In genomic region chr3:64023861-64024223, GRCh38 we compare ENCODE assay signal across 8 cellular contexts. TPM values are rescaled to one million over a fixed set of nuclear protein-coding genes. Genes with fewer than 3 reads are reported as not detected.
DNase-seq lines count a peak whose midpoint lies in the region; ATAC-seq and TF ChIP-seq lines count a peak whose summit lies in the region.

No MANE protein-coding gene starts in this region.

- H3K27me3 ChIP-seq in SU-DHL-6 (ENCODE audit: low read length): no peaks in the 10 kb centered on the region
- peaks cover 4% of the 10 kb centered on the region for H3K27me3 ChIP-seq in suprapubic skin

- peak overlapping the region; percentile 79 for H3K4me3 Mint-ChIP-seq in activated CD4-positive, alpha-beta T cell treated with anti-CD3 and anti-CD28 coated beads, Interleukin-2, amount 10 ng/mL, durations not matched to agents 24 days and 14 days

- no peak for ATAC-seq in GM21529 (IDR thresholded peaks at IDR 0.05; ENCODE audit: unreplicated experiment)

- H3K27me3 Mint-ChIP-seq in activated CD4-positive, alpha-beta T cell treated with anti-CD3 and anti-CD28 coated beads, Interleukin-2, amount 10 ng/mL, durations not matched to agents 24 days and 14 days: peaks cover 18% of the 10 kb centered on the region

- TF ChIP-seq POLR2A in suprapubic skin (IDR thresholded peaks at IDR 0.05): no peak

- H3K9me3 Mint-ChIP-seq in activated CD4-positive, alpha-beta T cell treated with anti-CD3 and anti-CD28 coated beads, Interleukin-2, amount 10 ng/mL, durations not matched to agents 24 days and 14 days: no peaks in the 10 kb centered on the region

- H3K36me3 ChIP-seq in SU-DHL-6 (ENCODE audit: low read length): peaks cover 26% of the 10 kb centered on the region
- peaks cover 12% of the 10 kb centered on the region for H3K36me3 ChIP-seq in suprapubic skin

- 69% methylated on average over 5 of the region's 5 CpGs for WGBS in suprapubic skin

- DNase-seq in activated CD4-positive, alpha-beta T cell treated with anti-CD3 and anti-CD28 coated beads, Interleukin-2, amount 10 ng/mL, durations not matched to agents 24 days and 14 days: no peak
- no peak for DNase-seq in activated CD4-positive, alpha-beta T cell treated with anti-CD3 and anti-CD28 coated beads, Interleukin-2, amount 50 U/mL, for 1 hour
- DNase-seq in fibroblast of the aortic adventitia (ENCODE audit: low read depth) (peak; percentile 23), suprapubic skin (ENCODE audit: low spot score in 2 of 2) (no peak), NCI-H446 (lab: John Stamatoyannopoulos, UW) (no peak)
- no peak for DNase-seq in central memory CD4-positive, alpha-beta T cell

- no peaks in the 10 kb centered on the region for H3K9me2 ChIP-seq in SU-DHL-6 (replicated peaks; ENCODE audit: insufficient read depth, low read length)

- TF ChIP-seq EP300 in suprapubic skin (IDR thresholded peaks at IDR 0.05): no peak

- H3K4me1 Mint-ChIP-seq in activated CD4-positive, alpha-beta T cell treated with anti-CD3 and anti-CD28 coated beads, Interleukin-2, amount 10 ng/mL, durations not matched to agents 24 days and 14 days: peaks cover 20% of the 10 kb centered on the region

- H3F3A ChIP-seq in SU-DHL-6 (ENCODE audit: insufficient read depth): peaks cover 12% of the 10 kb centered on the region; the same call in 1 of the 2 replicates

- H3K4me2 ChIP-seq in SU-DHL-6 (ENCODE audit: low read depth, low read length, poor library complexity, severe bottlenecking): peak overlapping the region; percentile 93

- H3K9me3 ChIP-seq in SU-DHL-6 (ENCODE audit: insufficient read depth, low read length): no peaks in the 10 kb centered on the region
- no peaks in the 10 kb centered on the region for H3K9me3 ChIP-seq in suprapubic skin

- H3K36me3 Mint-ChIP-seq in activated CD4-positive, alpha-beta T cell treated with anti-CD3 and anti-CD28 coated beads, Interleukin-2, amount 10 ng/mL, durations not matched to agents 24 days and 14 days (ENCODE audit: low read depth): peaks cover 23% of the 10 kb centered on the region

- intact Hi-C loops in activated CD4-positive, alpha-beta T cell treated with anti-CD3 and anti-CD28 coated beads, Interleukin-2, amount 10 ng/mL, durations not matched to agents 24 days and 14 days (cut with micrococcal nuclease): loop anchor here (1.0 to 2.0 kb wide), 3 partner anchors 55 to 160 kb away; partner anchors contain the start of gene SCAANT1

- TF ChIP-seq CTCF in SU-DHL-6 (IDR thresholded peaks at IDR 0.05; ENCODE audit: insufficient read depth, low read length, poor library complexity, severe bottlenecking) (no peak), fibroblast of the aortic adventitia (IDR thresholded peaks at IDR 0.05; ENCODE audit: insufficient read depth, low read length) (no peak), suprapubic skin (IDR thresholded peaks at IDR 0.05) (no peak)

- H3K79me2 ChIP-seq in SU-DHL-6 (ENCODE audit: insufficient read depth, low read length): peaks cover 24% of the 10 kb centered on the region

- no peak overlapping the region for H3K27ac ChIP-seq in SU-DHL-6 (ENCODE audit: low read depth, low read length)
- no peak overlapping the region for H3K27ac ChIP-seq in suprapubic skin

- H2AFZ ChIP-seq in SU-DHL-6 (ENCODE audit: low read depth, low read length, severe bottlenecking): peak overlapping the region; percentile 98

- H3K27ac Mint-ChIP-seq in activated CD4-positive, alpha-beta T cell treated with anti-CD3 and anti-CD28 coated beads, Interleukin-2, amount 10 ng/mL, durations not matched to agents 24 days and 14 days: peak overlapping the region; percentile 92

- H3K4me1 ChIP-seq in suprapubic skin: peaks cover 29% of the 10 kb centered on the region

- H4K20me1 ChIP-seq in SU-DHL-6 (ENCODE audit: low read depth, low read length): peaks cover 5% of the 10 kb centered on the region; the same call in 1 of the 2 replicates

- H3K9ac ChIP-seq in SU-DHL-6 (ENCODE audit: low read length): peak overlapping the region; percentile 93

- peak overlapping the region; percentile 95 for H3K4me3 ChIP-seq in SU-DHL-6 (ENCODE audit: insufficient read depth, low read length, poor library complexity, severe bottlenecking)
- H3K4me3 ChIP-seq in fibroblast of the aortic adventitia (ENCODE audit: low read depth, low read length): no peak overlapping the region
- peak overlapping the region; percentile 83 for H3K4me3 ChIP-seq in suprapubic skin

RNA-seq across cellular contexts. Expression of gene PSMD6, which starts 0.5 kb away (rescaled TPM):
- total RNA-seq in activated CD4-positive, alpha-beta T cell treated with anti-CD3 and anti-CD28 coated beads, Interleukin-2, amount 10 ng/mL, durations not matched to agents 24 days and 14 days: 141 and 146 TPM in 2 replicates
- total RNA-seq in fibroblast of the aortic adventitia (ENCODE audit: low replicate concordance) (67.1 and 72.8 TPM in 2 replicates), suprapubic skin (10 to 100 TPM; 54.6 to 82.3 (median 68.0) TPM)
